ENCODE assay signal across 8 cellular contexts in the genomic region with DNA sequence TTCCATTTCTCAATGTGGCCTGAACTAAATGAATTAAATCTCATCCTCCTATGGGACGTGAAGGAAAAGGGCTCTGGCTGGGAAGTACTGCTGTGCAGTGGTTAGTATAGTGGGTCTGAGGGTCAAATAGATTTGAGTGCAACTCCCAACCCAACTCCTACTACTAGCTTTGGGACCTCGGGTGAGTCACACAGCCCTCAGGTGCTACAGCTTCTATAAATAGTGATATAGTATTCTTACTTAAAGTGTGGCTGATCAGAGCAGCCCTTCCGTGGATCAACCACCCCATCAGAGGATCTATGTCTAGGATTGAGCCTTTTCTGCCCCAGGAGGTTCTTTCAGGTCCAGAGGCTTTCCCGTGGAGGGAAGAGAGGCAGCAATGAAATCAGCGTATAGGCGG. TPM values are rescaled to one million over a fixed set of nuclear protein-coding genes. Genes with fewer than 3 reads are reported as not detected.
DNase-seq lines count a peak whose midpoint lies in the region; TF ChIP-seq lines count a peak whose summit lies in the region.

No MANE protein-coding gene starts in this region.

- no peak overlapping the region for H3K9ac ChIP-seq in MM.1S (ENCODE audit: low read length)

- TF ChIP-seq CTCF in C4-2B (conservative IDR thresholded peaks at IDR 0.05): no peak
- TF ChIP-seq CTCF in MM.1S (IDR thresholded peaks at IDR 0.05; ENCODE audit: low read length): no peak
- TF ChIP-seq CTCF in dorsolateral prefrontal cortex (IDR thresholded peaks at IDR 0.05 in 54 of 56, conservative IDR thresholded peaks at IDR 0.05 in 2 of 56; ENCODE audit: low read depth in 1 of 56, partially characterized antibody in 56 of 56): no peak
- no peak for TF ChIP-seq CTCF in nephron progenitor cell (IDR thresholded peaks at IDR 0.05)

- H3K4me1 ChIP-seq in MM.1S (ENCODE audit: low read length): no peaks in the 10 kb centered on the region

- no peak for DNase-seq in MM.1S
- DNase-seq in dorsolateral prefrontal cortex: no peak
- DNase-seq in nephron progenitor cell: no peak
- no peak for DNase-seq in posterior cingulate gyrus
- DNase-seq in NCI-H1694 (lab: John Stamatoyannopoulos, UW): no peak
- no peak for DNase-seq in GOT3 (lab: John Stamatoyannopoulos, UW)
- DNase-seq in NCI-H226: no peak

- 0 out of 2 replicates have a peak overlapping the region, but pooled peaks have one; percentile 63 for H2AFZ ChIP-seq in MM.1S (ENCODE audit: low read length)

- H3K4me3 Mint-ChIP-seq in nephron progenitor cell: peak overlapping the region; percentile 95

- no peaks in the 10 kb centered on the region for H3K9me3 Mint-ChIP-seq in nephron progenitor cell

- peak overlapping the region; percentile 94 for H3K27ac Mint-ChIP-seq in nephron progenitor cell

- H3K36me3 ChIP-seq in MM.1S (replicated peaks; ENCODE audit: insufficient read depth, low read length): no peaks in the 10 kb centered on the region

- H3K27ac ChIP-seq in C4-2B: peak overlapping the region; percentile 45; the same call in 1 of the 2 replicates
- H3K27ac ChIP-seq in MM.1S (ENCODE audit: low read length): no peak overlapping the region
- H3K27ac ChIP-seq in dorsolateral prefrontal cortex: peak overlapping the region in 46 of 59 donors; percentile 13 to 87 (median 68)

- H3K27me3 ChIP-seq in MM.1S (replicated peaks; ENCODE audit: insufficient read depth, low read length) (no peaks in the 10 kb centered on the region), dorsolateral prefrontal cortex (peaks cover 0 to 7% (median 0%) of the 10 kb centered on the region in 45 donors)

- H3K4me1 Mint-ChIP-seq in nephron progenitor cell: peaks cover 51% of the 10 kb centered on the region

- H3K4me3 ChIP-seq in MM.1S (ENCODE audit: low read length): peak overlapping the region; percentile 60
- peak overlapping the region in 58 of 59 donors; percentile 46 to 89 (median 76) for H3K4me3 ChIP-seq in dorsolateral prefrontal cortex

- H3K9me3 ChIP-seq in MM.1S (replicated peaks; ENCODE audit: insufficient read depth, low read length): no peaks in the 10 kb centered on the region

- H3K36me3 Mint-ChIP-seq in nephron progenitor cell (ENCODE audit: low read depth): peaks cover 4% of the 10 kb centered on the region

- no peaks in the 10 kb centered on the region for H3K27me3 Mint-ChIP-seq in nephron progenitor cell (ENCODE audit: low read depth, poor library complexity)

- H3F3A ChIP-seq in MM.1S (ENCODE audit: insufficient read depth, low read length): no peaks in the 10 kb centered on the region

- no peaks in the 10 kb centered on the region for H3K79me2 ChIP-seq in MM.1S (ENCODE audit: low read length)

- intact Hi-C loops in dorsolateral prefrontal cortex (cut with DNase I) (loop anchor here (5.0 to 10.0 kb wide), 2 partner anchors 161 to 201 kb away; no protein-coding TSS in a partner anchor), posterior cingulate gyrus (cut with DNase I) (loop anchor here (5.0 kb wide), 2 partner anchors 169 to 201 kb away; no protein-coding TSS in a partner anchor)

- H3K9me2 ChIP-seq in MM.1S (replicated peaks; ENCODE audit: insufficient read depth, low read length): no peaks in the 10 kb centered on the region

- peak overlapping the region; percentile 69; the same call in 1 of the 2 replicates for H3K4me2 ChIP-seq in MM.1S (ENCODE audit: low read depth, low read length)

- H4K20me1 ChIP-seq in MM.1S (ENCODE audit: insufficient read depth, low read length): no peaks in the 10 kb centered on the region

RNA-seq across cellular contexts. Expression of gene UST, which starts 0.9 kb away (rescaled TPM):
- total RNA-seq in dorsolateral prefrontal cortex: 10 to 100 TPM in 50 of 120 experiments, 1 to 10 TPM in 70; 5.0 to 18.6 (median 9.4) TPM
